8 cellular contexts compared by ENCODE assay signal in genomic region chr17:10618202-10618635, GRCh38. TPM values are rescaled to one million over a fixed set of nuclear protein-coding genes. Genes with fewer than 3 reads are reported as not detected.
DNase-seq lines count a peak whose midpoint lies in the region; ATAC-seq and TF ChIP-seq lines count a peak whose summit lies in the region.

No MANE protein-coding gene starts in this region.

- intact Hi-C loops in body of pancreas (cut with DNase I) = no loop called here

- 0 to 12% methylated on average over 5 to 7 of the region's 7 CpGs for WGBS in body of pancreas, 2 donors

- no peak overlapping the region for H3K27ac ChIP-seq in GM23338 (ENCODE audit: low read depth)
- H3K27ac ChIP-seq in body of pancreas = no peak overlapping the region

- peak overlapping the region; percentile 95 for H2AFZ ChIP-seq in GM23338

- DNase-seq in GM04504 (ENCODE audit: low read depth) (peak; percentile 62), GM23338 (ENCODE audit: low spot score) (peak; percentile 92), MV-4-11 (lab: John Stamatoyannopoulos, UW) (peak; percentile 62), T1000 (lab: John Stamatoyannopoulos, UW) (peak; percentile 34), body of pancreas (peak; percentile 60 to 70 (median 68)), immature natural killer cell (peak; percentile 34 to 57 (median 48)), DMS153 treated with DMSO at 0.1 percent for 48 hours (lab: John Stamatoyannopoulos, UW; ENCODE audit: unreplicated experiment) (no peak)
- DNase-seq in stimulated activated CD4-positive, alpha-beta T cell treated with anti-CD3 and anti-CD28 coated beads, Interleukin-15, amount 100 ng/mL, for 1 hour (ENCODE audit: low read depth in 1 of 2, low spot score in 1 of 2) = peak; percentile 17 to 22

- H3K4me1 ChIP-seq in GM23338 (ENCODE audit: insufficient read depth) (no peaks in the 10 kb centered on the region), body of pancreas (peaks cover 3% of the 10 kb centered on the region)

- TF ChIP-seq POLR2A in body of pancreas (IDR thresholded peaks at IDR 0.05) = no peak

- no peak overlapping the region; the same call in 1 of the 2 replicates for H3K27ac Mint-ChIP-seq in GM23338
- H3K27ac Mint-ChIP-seq in immature natural killer cell = no peak overlapping the region

- H3K4me3 Mint-ChIP-seq in GM23338 = no peak overlapping the region
- no peak overlapping the region for H3K4me3 Mint-ChIP-seq in immature natural killer cell

- peak; percentile 97 for TF ChIP-seq CTCF in GM23338 (conservative IDR thresholded peaks at IDR 0.05; ENCODE audit: low read depth in 2 of 2)
- TF ChIP-seq CTCF in body of pancreas (IDR thresholded peaks at IDR 0.05) = peak; percentile 64 to 78 (median 73)

- peaks cover 17% of the 10 kb centered on the region for H3K27me3 Mint-ChIP-seq in GM23338 (ENCODE audit: insufficient read depth, low read depth, poor library complexity)
- peaks cover under 1 to 4% (median 2%) of the 10 kb centered on the region in 3 donors for H3K27me3 Mint-ChIP-seq in immature natural killer cell (ENCODE audit: low read depth in 3 of 3)

- no peaks in the 10 kb centered on the region for H3F3A ChIP-seq in GM23338 (replicated peaks; ENCODE audit: low read depth)

- no peaks in the 10 kb centered on the region for H3K27me3 ChIP-seq in GM23338 (ENCODE audit: insufficient read depth)
- H3K27me3 ChIP-seq in body of pancreas = no peaks in the 10 kb centered on the region

- no peak overlapping the region for H3K4me2 ChIP-seq in GM23338

- no peaks in the 10 kb centered on the region for H3K9me2 ChIP-seq in GM23338 (ENCODE audit: insufficient read depth)

- H3K9me3 Mint-ChIP-seq in GM23338 = no peaks in the 10 kb centered on the region; the same call in 2 of the 3 replicates
- H3K9me3 Mint-ChIP-seq in immature natural killer cell = no peaks in the 10 kb centered on the region

- H3K36me3 ChIP-seq in GM23338 (ENCODE audit: insufficient read depth) = no peaks in the 10 kb centered on the region
- no peaks in the 10 kb centered on the region for H3K36me3 ChIP-seq in body of pancreas (replicated peaks in 1 of 2; ENCODE audit: insufficient read depth in 1 of 2, low read depth in 2 of 2)

- H3K4me1 Mint-ChIP-seq in GM23338 (peaks cover 19% of the 10 kb centered on the region), immature natural killer cell (no peaks in the 10 kb centered on the region)

- H4K20me1 ChIP-seq in GM23338 (replicated peaks; ENCODE audit: insufficient read depth) = no peaks in the 10 kb centered on the region

- no peak overlapping the region for H3K4me3 ChIP-seq in GM23338
- no peak overlapping the region for H3K4me3 ChIP-seq in body of pancreas

- no peaks in the 10 kb centered on the region for H3K79me2 ChIP-seq in GM23338 (replicated peaks; ENCODE audit: insufficient read depth)

- H3K36me3 Mint-ChIP-seq in GM23338 (ENCODE audit: low read depth) = no peaks in the 10 kb centered on the region
- H3K36me3 Mint-ChIP-seq in immature natural killer cell = no peaks in the 10 kb centered on the region

- ATAC-seq in GM23338 = peak; percentile 92
- peak; percentile 70 for ATAC-seq in body of pancreas

- H3K9me3 ChIP-seq in body of pancreas = no peaks in the 10 kb centered on the region

TF ChIP-seq in GM23338, 12 proteins besides CTCF, POLR2A, EP300 and RAD21:
- TF ChIP-seq ETS1 (IDR thresholded peaks at IDR 0.05) (no peak), POLR2AphosphoS5 (IDR thresholded peaks at IDR 0.05; ENCODE audit: low read depth) (no peak), ZNF331 (CRISPR knock-in tag; IDR thresholded peaks at IDR 0.05; ENCODE audit: low read depth) (no peak), CREB1 (CRISPR knock-in tag; IDR thresholded peaks at IDR 0.05; ENCODE audit: low read depth) (no peak), JUNB (IDR thresholded peaks at IDR 0.05; ENCODE audit: unreplicated experiment) (no peak), EZH2phosphoT487 (IDR thresholded peaks at IDR 0.05; ENCODE audit: unreplicated experiment) (no peak), STAT1 (IDR thresholded peaks at IDR 0.05; ENCODE audit: unreplicated experiment) (no peak), ZNF114 (CRISPR knock-in tag; IDR thresholded peaks at IDR 0.05) (no peak), EZH2 (IDR thresholded peaks at IDR 0.05; ENCODE audit: low read depth, unreplicated experiment) (no peak), NANOG (IDR thresholded peaks at IDR 0.05; ENCODE audit: borderline replicate concordance) (no peak), REST (IDR thresholded peaks at IDR 0.05; ENCODE audit: unreplicated experiment) (no peak)
TF ChIP-seq in GM23338: peak in this region for 0.

RNA-seq across cellular contexts. Expression of gene MYH3, which starts 38.9 kb away (rescaled TPM):
- 1.1 and 1.8 TPM in 2 replicates for total RNA-seq in GM23338 (2014; rRNA removed; shearing (Covaris generic))
- 0.73 and 0.84 TPM in 2 replicates for polyA plus RNA-seq in GM23338 (2016; fragmentation: Nextera tagmentation; extraction: Ambion mirVana)
- total RNA-seq in body of pancreas = 1 to 10 TPM; 1.6 to 4.0 TPM
- polyA plus RNA-seq in immature natural killer cell = 1 to 10 TPM in 1 of 3 donors, under 1 TPM in 1, not detected in 1; 0.39 to 1.6 TPM
